ENCODE assay signal across 23 cellular contexts in the genomic region with DNA sequence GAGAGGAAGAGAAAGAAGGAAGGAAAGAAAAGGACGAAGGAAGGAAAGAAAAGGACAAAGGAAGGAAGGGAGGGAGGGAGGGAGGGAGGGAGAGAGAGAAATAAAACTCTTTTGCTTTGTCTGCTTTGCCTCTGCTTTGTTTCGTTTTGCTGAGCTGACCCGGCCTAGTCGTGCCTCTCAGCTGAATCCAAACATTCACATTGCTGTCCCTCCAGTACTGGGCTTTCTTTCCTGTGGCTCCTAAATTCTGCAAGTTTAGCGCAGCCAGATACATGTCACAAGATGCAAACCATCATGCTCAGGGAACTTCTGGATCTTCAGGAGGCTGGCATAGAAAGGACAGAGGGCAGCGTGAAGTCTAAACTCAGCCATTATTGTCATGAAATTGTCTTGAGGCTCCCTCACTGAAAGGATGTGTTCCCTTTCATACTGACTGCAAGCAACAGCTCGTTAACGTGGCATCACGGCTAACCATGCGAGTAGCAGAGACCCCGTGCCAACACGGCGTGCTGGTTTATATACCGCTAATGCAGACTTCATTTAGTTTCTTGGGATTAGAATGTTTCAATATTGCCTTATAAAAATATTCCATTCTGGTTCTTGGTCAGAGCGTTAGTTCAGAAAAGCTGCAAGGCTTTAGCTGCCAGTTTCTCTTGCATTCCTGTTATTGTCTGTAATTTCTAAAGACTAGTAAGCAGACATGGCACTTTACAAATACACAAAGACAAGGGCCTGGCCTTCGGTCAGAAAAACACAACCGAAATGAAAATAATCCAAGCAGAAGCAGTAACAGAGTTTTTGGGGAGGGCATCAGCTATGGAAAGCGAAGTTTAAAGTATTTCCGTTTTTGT.
DNase-seq lines count a peak whose midpoint lies in the region; ATAC-seq, FAIRE-seq and TF ChIP-seq lines count a peak whose summit lies in the region.
"Had no signal": no experiment of that assay in that cellular context is flagged by ENCODE, and none has a peak within 500 bp of the region (broad histone marks: within the 10 kb centered on the region; RNA-seq: fewer than 3 reads in every experiment).

No MANE protein-coding gene starts in this region.

- peak overlapping the region; percentile 75 for H3K4me3 Mint-ChIP-seq in HFFc6
- H3K4me3 Mint-ChIP-seq: activated naive CD4-positive, alpha-beta T cell treated with anti-CD3 and anti-CD28 coated beads, Interleukin-2, amount 50 U/mL, for 24 hours; mesothelial cell of epicardium had no signal

- H3K79me2 ChIP-seq in PC-9 (ENCODE audit: low read depth), result no peaks in the 10 kb centered on the region

- H3K4me2 ChIP-seq in PC-9, result no peak overlapping the region
- H3K4me2 ChIP-seq: BLaER1 had no signal

- TF ChIP-seq POLR2A in tibial nerve (IDR thresholded peaks at IDR 0.05), result no peak

- H3K9me3 ChIP-seq in lower lobe of right lung (no peaks in the 10 kb centered on the region), tibial nerve (no peaks in the 10 kb centered on the region), PC-9 (ENCODE audit: insufficient read depth, low read depth) (no peaks in the 10 kb centered on the region)
- H3K9me3 ChIP-seq: BLaER1, Peyer's patch, right lobe of liver had no signal

- intact Hi-C loops in lower lobe of right lung (cut with DNase I), result no loop called here
- intact Hi-C loops in PC-9 (cut with micrococcal nuclease; ENCODE audit: unreplicated experiment), result no loop called here

- peaks cover 34% of the 10 kb centered on the region for H3K4me1 Mint-ChIP-seq in HFFc6 (ENCODE audit: low read depth)
- H3K4me1 Mint-ChIP-seq: activated naive CD4-positive, alpha-beta T cell treated with anti-CD3 and anti-CD28 coated beads, Interleukin-2, amount 50 U/mL, for 24 hours had no signal

- no TSS peak for BruUV-seq in PC-9 (replicated peaks; lab: Mats Ljungman, UMichigan)

- H3K9me2 ChIP-seq in PC-9 (ENCODE audit: insufficient read depth), result no peaks in the 10 kb centered on the region

- H3K4me3 ChIP-seq in bronchial epithelial cell (ENCODE audit: low read depth, low read length) (no peak overlapping the region), lower lobe of right lung (peak overlapping the region; percentile 9), tibial nerve (peak overlapping the region in 3 of 4 donors; percentile 7 to 34 (median 12)), PC-9 (no peak overlapping the region)
- H3K4me3 ChIP-seq: BLaER1, Peyer's patch, right lobe of liver had no signal

- no peaks in the 10 kb centered on the region for H3K9me3 Mint-ChIP-seq in HFFc6
- H3K9me3 Mint-ChIP-seq: activated naive CD4-positive, alpha-beta T cell treated with anti-CD3 and anti-CD28 coated beads, Interleukin-2, amount 50 U/mL, for 24 hours; mesothelial cell of epicardium had no signal

- H3K36me3 Mint-ChIP-seq in HFFc6 (ENCODE audit: low read depth), result no peaks in the 10 kb centered on the region
- H3K36me3 Mint-ChIP-seq: activated naive CD4-positive, alpha-beta T cell treated with anti-CD3 and anti-CD28 coated beads, Interleukin-2, amount 50 U/mL, for 24 hours; mesothelial cell of epicardium had no signal

- H3F3A ChIP-seq in PC-9 (ENCODE audit: insufficient read depth, low read depth), result no peaks in the 10 kb centered on the region

- no peak for TF ChIP-seq EP300 in tibial nerve (IDR thresholded peaks at IDR 0.05)

- H3K27me3 ChIP-seq in bronchial epithelial cell (ENCODE audit: control insufficient read depth, insufficient read depth, low read length) (no peaks in the 10 kb centered on the region), lower lobe of right lung (ENCODE audit: low read depth) (peaks cover 6% of the 10 kb centered on the region), tibial nerve (no peaks in the 10 kb centered on the region), PC-9 (ENCODE audit: insufficient read depth, low read depth) (no peaks in the 10 kb centered on the region)
- H3K27me3 ChIP-seq: BLaER1, Peyer's patch, right lobe of liver had no signal

- no peak overlapping the region for H3K27ac ChIP-seq in lower lobe of right lung
- peak overlapping the region in 3 of 4 donors; percentile 54 to 84 (median 78) for H3K27ac ChIP-seq in tibial nerve
- no peak overlapping the region for H3K27ac ChIP-seq in PC-9
- H3K27ac ChIP-seq: BLaER1, Peyer's patch, right lobe of liver had no signal

- DNase-seq in HFFc6, result peak; percentile 28
- no peak for DNase-seq in bronchial epithelial cell (ENCODE audit: low read depth)
- DNase-seq in lower lobe of right lung, result no peak
- no peak for DNase-seq in tibial nerve (ENCODE audit: low spot score in 2 of 2)
- DNase-seq in CD1c-positive myeloid dendritic cell (ENCODE audit: extremely low spot score), result no peak
- no peak for DNase-seq in PC-9
- no peak for DNase-seq in activated CD4-positive, alpha-beta T cell treated with anti-CD3 and anti-CD28 coated beads for 48 hours
- DNase-seq: activated CD4-positive, alpha-beta T cell treated with anti-CD3 and anti-CD28 coated beads, Interleukin-2, amount 50 U/mL, for 48 hours; activated T-cell treated with anti-CD3 and anti-CD28 coated beads, Interleukin-2, amount 50 U/mL, for 48 hours; central memory CD4-positive, alpha-beta T cell; DMS153; effector CD4-positive, alpha-beta T cell; NCI-H1417 treated with DMSO at 0.1 percent for 48 hours; NCI-H2171; NCI-H748 treated with DMSO at 0.1 percent for 48 hours; Peyer's patch; right lobe of liver; stimulated activated CD4-positive, alpha-beta T cell treated with anti-CD3 and anti-CD28 coated beads, Interleukin-2, amount 100 ng/mL, for 24 hours had no signal

- H3K4me1 ChIP-seq in lower lobe of right lung, result no peaks in the 10 kb centered on the region
- H3K4me1 ChIP-seq in tibial nerve, result peaks cover 0 to 53% (median 10%) of the 10 kb centered on the region in 4 donors
- peaks cover 2% of the 10 kb centered on the region; the same call in 1 of the 2 replicates for H3K4me1 ChIP-seq in PC-9 (replicated peaks; ENCODE audit: insufficient read depth)
- H3K4me1 ChIP-seq: BLaER1, Peyer's patch, right lobe of liver had no signal

- peak overlapping the region; percentile 78 for H3K27ac Mint-ChIP-seq in HFFc6
- H3K27ac Mint-ChIP-seq: activated naive CD4-positive, alpha-beta T cell treated with anti-CD3 and anti-CD28 coated beads, Interleukin-2, amount 50 U/mL, for 24 hours; mesothelial cell of epicardium had no signal

- 31 to 33% methylated on average over 19 of the region's 19 CpGs for WGBS in tibial nerve, 2 donors

- no peaks in the 10 kb centered on the region for H3K36me3 ChIP-seq in bronchial epithelial cell (ENCODE audit: control insufficient read depth, insufficient read depth, low read length)
- H3K36me3 ChIP-seq in lower lobe of right lung, result no peaks in the 10 kb centered on the region
- no peaks in the 10 kb centered on the region for H3K36me3 ChIP-seq in tibial nerve
- H3K36me3 ChIP-seq in PC-9 (ENCODE audit: low read depth), result no peaks in the 10 kb centered on the region
- H3K36me3 ChIP-seq: BLaER1, Peyer's patch, right lobe of liver had no signal

- TF ChIP-seq CTCF in HFFc6 (IDR thresholded peaks at IDR 0.05), result no peak
- no peak for TF ChIP-seq CTCF in bronchial epithelial cell (IDR thresholded peaks at IDR 0.05; ENCODE audit: insufficient read depth, low read length, severe bottlenecking)
- TF ChIP-seq CTCF in lower lobe of right lung (IDR thresholded peaks at IDR 0.05), result no peak
- TF ChIP-seq CTCF in tibial nerve (IDR thresholded peaks at IDR 0.05), result no peak
- TF ChIP-seq CTCF in PC-9 (conservative IDR thresholded peaks at IDR 0.05), result no peak

- no peak for ATAC-seq in lower lobe of right lung
- ATAC-seq: right lobe of liver had no signal

- no peaks in the 10 kb centered on the region; the same call in 1 of the 2 replicates for H3K27me3 Mint-ChIP-seq in HFFc6 (ENCODE audit: insufficient read depth)

- POLR2A ChIA-PET in PC-9 (lab: Charles Lee; ENCODE audit: unreplicated experiment), result interaction anchor here (0.7 kb wide), 1 partner anchor 25 kb away, joined by 4 read pairs; no protein-coding TSS in a partner anchor

- no peak overlapping the region for H2AFZ ChIP-seq in PC-9

- H4K20me1 ChIP-seq in PC-9 (ENCODE audit: insufficient read depth), result no peaks in the 10 kb centered on the region
- H4K20me1 ChIP-seq: BLaER1 had no signal

- FAIRE-seq in bronchial epithelial cell (lab: Jason Lieb, UNC), result peak; percentile 76
- FAIRE-seq: H54, TTC549 had no signal

- CTCF ChIA-PET in PC-9 (lab: Charles Lee), result no interaction called here

Comparison
In these comparisons a context has a peak if more than half of its experiments do, and no peak if none do; other contexts are left out.
1. H3K4me3 ChIP-seq: peak in lower lobe of right lung (single experiment) and tibial nerve (3 of 4); none in bronchial epithelial cell (single experiment) and PC-9 (single experiment).
2. H3K27ac ChIP-seq: peak in tibial nerve (3 of 4); none in lower lobe of right lung (single experiment) and PC-9 (single experiment).